In the genomic region with DNA sequence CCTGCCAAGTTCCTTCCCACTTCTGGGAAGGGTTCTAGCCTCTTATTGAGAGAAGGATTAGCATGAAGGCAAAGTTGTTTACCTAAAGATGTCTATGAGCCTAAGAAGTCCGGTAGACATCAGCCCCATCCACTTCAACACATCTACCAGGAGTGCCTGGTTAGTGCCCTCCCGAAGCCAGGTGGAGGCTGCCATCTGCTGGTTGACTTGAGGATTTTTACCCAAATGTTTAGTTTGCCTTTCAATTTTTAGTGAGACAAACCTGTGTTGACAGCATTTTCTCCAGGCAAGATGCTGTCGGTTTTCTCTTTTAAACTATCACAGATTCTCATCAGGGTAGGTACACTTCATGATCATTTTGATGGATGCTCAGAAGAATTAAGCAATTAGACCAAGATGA, we compare ENCODE assay signal across 8 cellular contexts.
DNase-seq lines count a peak whose midpoint lies in the region; TF ChIP-seq lines count a peak whose summit lies in the region.

No MANE protein-coding gene starts in this region.

- no peak overlapping the region for H3K27ac Mint-ChIP-seq in endothelial cell (ENCODE audit: unreplicated experiment)

- no peaks in the 10 kb centered on the region for H3K9me3 Mint-ChIP-seq in endothelial cell (ENCODE audit: unreplicated experiment)

- no peaks in the 10 kb centered on the region for H3K36me3 Mint-ChIP-seq in endothelial cell (ENCODE audit: low read depth, unreplicated experiment)

- peaks cover 3% of the 10 kb centered on the region for H3K27me3 Mint-ChIP-seq in endothelial cell (ENCODE audit: unreplicated experiment)

- DNase-seq in NK-92 treated with Interleukin-12 subunit alpha and Interleukin-12 subunit beta, amount 100 ng/mL, for 24 hours (lab: John Stamatoyannopoulos, UW) = peak; percentile 37
- DNase-seq in NK-92 (lab: John Stamatoyannopoulos, UW; ENCODE audit: unreplicated experiment) (no peak), HT-29 (ENCODE audit: low spot score) (peak; percentile 85), NOMO-1 treated with DMSO at 0.1 percent for 48 hours (lab: John Stamatoyannopoulos, UW; ENCODE audit: unreplicated experiment) (peak; percentile 63), endothelial cell (ENCODE audit: low spot score) (peak; percentile 74), middle frontal gyrus (ENCODE audit: extremely low spot score, low spot score) (peak; percentile 57)
- peak; percentile 53 to 66 for DNase-seq in activated CD8-positive, alpha-beta memory T cell treated with anti-CD3 and anti-CD28 coated beads for 4 hours (ENCODE audit: low read depth in 2 of 2)
- DNase-seq in stimulated activated CD8-positive, alpha-beta memory T cell treated with anti-CD3 and anti-CD28 coated beads, Interleukin-4, amount 100 ng/mL, for 1 hour (ENCODE audit: low read depth in 2 of 2, low spot score in 1 of 2) = peak; percentile 35 to 63

- no peak overlapping the region for H3K4me3 Mint-ChIP-seq in endothelial cell (ENCODE audit: unreplicated experiment)

- TF ChIP-seq CTCF in endothelial cell (IDR thresholded peaks at IDR 0.05; ENCODE audit: unreplicated experiment) = peak; percentile 84

- no peaks in the 10 kb centered on the region for H3K4me1 Mint-ChIP-seq in endothelial cell (ENCODE audit: unreplicated experiment)
